In the genomic region with DNA sequence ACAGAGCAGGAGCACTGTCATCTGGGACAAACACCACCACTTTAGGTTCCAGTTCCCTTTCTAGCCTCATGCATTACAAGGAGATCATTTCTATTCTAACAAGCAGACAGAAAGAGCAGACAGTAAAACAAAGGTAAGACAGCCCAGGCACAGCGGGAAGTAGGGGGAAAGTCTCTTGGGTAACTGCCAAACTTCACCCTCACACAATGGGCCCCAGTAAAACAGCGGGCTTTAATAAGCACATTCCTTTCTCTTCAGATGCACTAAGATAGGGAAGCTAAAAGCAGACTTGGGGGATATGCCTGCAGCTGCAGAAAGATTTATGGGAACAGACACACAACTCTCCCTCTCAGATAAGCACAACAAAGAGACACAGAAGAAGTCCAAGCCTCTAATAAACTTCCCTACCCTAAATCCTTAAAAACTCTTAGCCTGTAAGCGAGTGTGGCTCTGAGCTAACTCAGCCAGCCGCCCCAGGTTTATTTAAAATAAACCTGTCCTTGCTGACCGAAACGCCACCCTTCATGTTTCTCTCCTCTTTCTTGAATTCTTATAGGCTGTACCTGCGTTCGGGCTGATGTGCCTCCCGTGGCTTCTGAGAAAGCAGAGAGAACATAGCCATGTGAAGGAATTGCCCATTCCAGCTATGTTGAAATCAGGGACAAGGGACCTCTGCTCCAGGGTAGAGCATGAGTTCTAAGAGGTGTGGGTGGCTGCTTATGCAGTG, we compare ENCODE assay signal across 19 cellular contexts.
A peak's percentile ranks its signal among the peaks of the same experiment; 100 is the strongest.
DNase-seq lines count a peak whose midpoint lies in the region; ATAC-seq and TF ChIP-seq lines count a peak whose summit lies in the region.
"Had no signal": no experiment of that assay in that cellular context is flagged by ENCODE, and none has a peak within 500 bp of the region (broad histone marks: within the 10 kb centered on the region; RNA-seq: fewer than 3 reads in every experiment).

No MANE protein-coding gene starts in this region.

- no peak overlapping the region for H3K27ac Mint-ChIP-seq in GM23338
- H3K27ac Mint-ChIP-seq: activated B cell treated with CpG ODN at 0.5 μM for 24 hours, natural killer cell had no signal

- no peaks in the 10 kb centered on the region for H3K36me3 Mint-ChIP-seq in GM23338 (ENCODE audit: low read depth)
- H3K36me3 Mint-ChIP-seq: natural killer cell had no signal

- no peak for TF ChIP-seq CTCF in GM23338 (conservative IDR thresholded peaks at IDR 0.05; ENCODE audit: low read depth in 2 of 2)
- TF ChIP-seq CTCF in mucosa of descending colon (IDR thresholded peaks at IDR 0.05), result no peak
- no peak for TF ChIP-seq CTCF in upper lobe of right lung (IDR thresholded peaks at IDR 0.05)
- no peak for TF ChIP-seq CTCF in psoas muscle (IDR thresholded peaks at IDR 0.05)

- H3K36me3 ChIP-seq in GM23338 (ENCODE audit: insufficient read depth) (no peaks in the 10 kb centered on the region), mucosa of descending colon (ENCODE audit: low read depth) (no peaks in the 10 kb centered on the region), upper lobe of right lung (no peaks in the 10 kb centered on the region), psoas muscle (ENCODE audit: insufficient read depth in 1 of 2, low read depth in 1 of 2) (no peaks in the 10 kb centered on the region)
- H3K36me3 ChIP-seq: adrenal gland, lower lobe of right lung had no signal

- H3K4me3 ChIP-seq in GM23338 (peak overlapping the region; percentile 21; the same call in 1 of the 2 replicates), mucosa of descending colon (no peak overlapping the region), upper lobe of right lung (no peak overlapping the region), psoas muscle (no peak overlapping the region)
- H3K4me3 ChIP-seq: adrenal gland, GM12878, lower lobe of right lung had no signal

- peaks cover 23% of the 10 kb centered on the region for H3K4me1 ChIP-seq in GM23338 (ENCODE audit: insufficient read depth)
- H3K4me1 ChIP-seq in mucosa of descending colon (ENCODE audit: low read depth), result no peaks in the 10 kb centered on the region
- H3K4me1 ChIP-seq in upper lobe of right lung, result no peaks in the 10 kb centered on the region
- no peaks in the 10 kb centered on the region for H3K4me1 ChIP-seq in psoas muscle
- H3K4me1 ChIP-seq: adrenal gland, lower lobe of right lung had no signal

- DNase-seq in GM23338 (ENCODE audit: low spot score) (peak; percentile 76), NCI-H1105 treated with DMSO at 0.1 percent for 48 hours (lab: John Stamatoyannopoulos, UW) (peak; percentile 50), ecto neural progenitor cell (ENCODE audit: low spot score) (peak; percentile 54), mucosa of descending colon (no peak), upper lobe of right lung (no peak), psoas muscle (no peak), NCI-H510A (lab: John Stamatoyannopoulos, UW) (no peak), OCI-M2 (lab: John Stamatoyannopoulos, UW; ENCODE audit: unreplicated experiment) (no peak)
- DNase-seq: activated B cell treated with CpG ODN at 0.5 μM for 24 hours; activated CD8-positive, alpha-beta memory T cell treated with anti-CD3 and anti-CD28 coated beads for 24 hours; adrenal gland; H7; lower lobe of right lung; MM.1S; natural killer cell; NK-92 treated with Interleukin-12 subunit alpha and Interleukin-12 subunit beta, amount 100 ng/mL, for 24 hours had no signal

- peaks cover 6% of the 10 kb centered on the region for H3K27me3 Mint-ChIP-seq in GM23338 (ENCODE audit: insufficient read depth, low read depth, poor library complexity)
- H3K27me3 Mint-ChIP-seq: activated B cell treated with CpG ODN at 0.5 μM for 24 hours; central memory CD8-positive, alpha-beta T cell had no signal

- peak overlapping the region; percentile 60 for H3K4me2 ChIP-seq in GM23338

- H3K27me3 ChIP-seq in GM23338 (ENCODE audit: insufficient read depth) (peaks cover 42% of the 10 kb centered on the region), upper lobe of right lung (no peaks in the 10 kb centered on the region), psoas muscle (ENCODE audit: insufficient read depth in 3 of 3, low read length in 2 of 3) (no peaks in the 10 kb centered on the region)
- H3K27me3 ChIP-seq: adrenal gland had no signal

- no peaks in the 10 kb centered on the region for H3K9me3 Mint-ChIP-seq in GM23338
- H3K9me3 Mint-ChIP-seq: activated B cell treated with CpG ODN at 0.5 μM for 24 hours had no signal

- H3K79me2 ChIP-seq in GM23338 (replicated peaks; ENCODE audit: insufficient read depth), result no peaks in the 10 kb centered on the region

- peak overlapping the region; percentile 33; the same call in 1 of the 2 replicates for H3K27ac ChIP-seq in GM23338 (ENCODE audit: low read depth)
- no peak overlapping the region for H3K27ac ChIP-seq in upper lobe of right lung
- no peak overlapping the region for H3K27ac ChIP-seq in psoas muscle
- H3K27ac ChIP-seq: adrenal gland, lower lobe of right lung, RWPE1 had no signal

- intact Hi-C loops in mucosa of descending colon (cut with DNase I, micrococcal nuclease) (no loop called here), upper lobe of right lung (cut with DNase I) (no loop called here), psoas muscle (cut with DNase I) (no loop called here)

- H3K9me2 ChIP-seq in GM23338 (ENCODE audit: insufficient read depth), result no peaks in the 10 kb centered on the region

- WGBS in psoas muscle, 3 donors, result 16 to 18% (median 17%) methylated on average over 9 of the region's 9 CpGs

- ATAC-seq in GM23338 (peak; percentile 88), mucosa of descending colon (peak; percentile 11), upper lobe of right lung (no peak), psoas muscle (no peak)
- ATAC-seq: GM12878, lower lobe of right lung, natural killer cell had no signal

- H3K9me3 ChIP-seq in mucosa of descending colon, result no peaks in the 10 kb centered on the region
- no peaks in the 10 kb centered on the region for H3K9me3 ChIP-seq in upper lobe of right lung
- H3K9me3 ChIP-seq in psoas muscle, result no peaks in the 10 kb centered on the region
- H3K9me3 ChIP-seq: adrenal gland, lower lobe of right lung had no signal

- peak overlapping the region; percentile 50 for H3K4me3 Mint-ChIP-seq in GM23338
- H3K4me3 Mint-ChIP-seq: activated B cell treated with CpG ODN at 0.5 μM for 24 hours; central memory CD8-positive, alpha-beta T cell; natural killer cell had no signal

- H3K4me1 Mint-ChIP-seq in GM23338, result peaks cover 36% of the 10 kb centered on the region
- H3K4me1 Mint-ChIP-seq: activated B cell treated with CpG ODN at 0.5 μM for 24 hours; central memory CD8-positive, alpha-beta T cell; natural killer cell had no signal

- H4K20me1 ChIP-seq in GM23338 (replicated peaks; ENCODE audit: insufficient read depth), result no peaks in the 10 kb centered on the region

- H3F3A ChIP-seq in GM23338 (replicated peaks; ENCODE audit: low read depth), result no peaks in the 10 kb centered on the region; the same call in 1 of the 2 replicates

- peak overlapping the region; percentile 70; the same call in 1 of the 2 replicates for H2AFZ ChIP-seq in GM23338

TF ChIP-seq in GM23338, 12 proteins besides CTCF, POLR2A, EP300 and RAD21 (continues in another document):
- peak; percentile 44; the same call in 1 of the 2 replicates for TF ChIP-seq CREB1 (CRISPR knock-in tag; IDR thresholded peaks at IDR 0.05; ENCODE audit: low read depth)
- TF ChIP-seq, protein P1, sequence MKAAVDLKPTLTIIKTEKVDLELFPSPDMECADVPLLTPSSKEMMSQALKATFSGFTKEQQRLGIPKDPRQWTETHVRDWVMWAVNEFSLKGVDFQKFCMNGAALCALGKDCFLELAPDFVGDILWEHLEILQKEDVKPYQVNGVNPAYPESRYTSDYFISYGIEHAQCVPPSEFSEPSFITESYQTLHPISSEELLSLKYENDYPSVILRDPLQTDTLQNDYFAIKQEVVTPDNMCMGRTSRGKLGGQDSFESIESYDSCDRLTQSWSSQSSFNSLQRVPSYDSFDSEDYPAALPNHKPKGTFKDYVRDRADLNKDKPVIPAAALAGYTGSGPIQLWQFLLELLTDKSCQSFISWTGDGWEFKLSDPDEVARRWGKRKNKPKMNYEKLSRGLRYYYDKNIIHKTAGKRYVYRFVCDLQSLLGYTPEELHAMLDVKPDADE (IDR thresholded peaks at IDR 0.05), result no peak
- TF ChIP-seq ZNF114 (CRISPR knock-in tag; IDR thresholded peaks at IDR 0.05), result 0 out of 2 replicates have a peak, but pooled peaks have one; percentile 63

Comparison
In these comparisons a context has a peak if more than half of its experiments do, and no peak if none do; other contexts are left out.
1. ATAC-seq: peak in GM23338 (single experiment) and mucosa of descending colon (single experiment); none in upper lobe of right lung (single experiment) and psoas muscle (0 of 4).
2. DNase-seq: peak in GM23338 (single experiment), NCI-H1105 treated with DMSO at 0.1 percent for 48 hours (single experiment) and ecto neural progenitor cell (single experiment); none in mucosa of descending colon (0 of 3), upper lobe of right lung (single experiment), psoas muscle (0 of 2), NCI-H510A (single experiment) and OCI-M2 (single experiment).